In the genomic region with DNA sequence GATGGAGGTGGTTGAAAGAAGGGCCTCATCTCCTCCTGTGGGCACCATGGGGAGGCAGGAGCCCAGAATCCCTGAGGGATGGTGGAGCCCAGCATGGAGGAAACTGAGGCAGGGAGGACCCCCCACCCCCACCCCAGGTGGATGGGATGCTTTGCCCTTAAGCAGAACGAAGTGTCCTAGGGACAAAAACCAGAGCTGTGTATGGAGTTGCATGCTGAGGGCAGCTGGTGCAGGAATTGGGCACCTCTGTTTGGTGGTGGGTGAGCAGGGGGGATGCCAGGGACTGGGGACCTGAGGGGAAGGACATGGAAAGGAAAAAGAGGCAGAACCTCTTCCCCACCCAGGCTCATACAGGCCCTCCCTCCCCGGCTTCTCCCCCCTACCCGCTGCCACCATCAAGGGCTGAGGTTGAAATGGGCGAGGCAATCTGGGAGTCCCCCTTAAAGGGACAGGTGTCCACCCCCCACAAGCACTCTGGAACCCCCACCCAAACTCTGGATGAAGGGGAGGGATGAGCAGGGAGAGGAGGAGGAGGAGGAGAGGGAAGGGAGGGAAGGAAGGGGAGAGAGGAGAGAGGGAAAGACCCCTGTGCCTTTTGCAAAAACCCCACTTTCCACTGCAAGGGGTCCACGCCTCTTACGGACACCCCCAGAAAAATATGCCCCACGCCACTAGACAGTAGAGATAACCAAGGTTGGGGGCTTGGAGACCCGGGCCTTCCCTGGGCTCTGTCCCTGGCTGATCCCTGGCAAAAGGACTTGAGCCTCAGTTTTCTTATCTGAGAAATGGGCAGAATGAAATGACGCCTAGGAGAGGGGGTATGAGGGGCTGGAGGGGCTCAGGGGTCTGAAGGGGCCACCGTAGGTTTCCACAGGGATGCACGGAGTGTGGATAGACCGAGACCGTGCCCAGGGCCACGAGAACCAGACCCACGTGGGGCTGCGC, we compare ENCODE assay signal across 1 cellular context.
TF ChIP-seq lines count a peak whose summit lies in the region.

No MANE protein-coding gene starts in this region.

TF ChIP-seq in HEK293, 187 proteins besides CTCF, POLR2A, EP300 and RAD21 (continued from another document):
- TF ChIP-seq HIC1 (tag by site-specific recombination; IDR thresholded peaks at IDR 0.05): peak; percentile 39; the same call in 1 of the 2 replicates
- TF ChIP-seq ZBTB7A (tag by site-specific recombination; IDR thresholded peaks at IDR 0.05; ENCODE audit: low read depth): no peak
- peak; percentile 20; the same call in 1 of the 2 replicates for TF ChIP-seq ZNF398 (tag by site-specific recombination; IDR thresholded peaks at IDR 0.05)
- TF ChIP-seq ZNF785 (tag by site-specific recombination; IDR thresholded peaks at IDR 0.05): no peak
